ENCODE assay signal across 8 cellular contexts in the genomic region with DNA sequence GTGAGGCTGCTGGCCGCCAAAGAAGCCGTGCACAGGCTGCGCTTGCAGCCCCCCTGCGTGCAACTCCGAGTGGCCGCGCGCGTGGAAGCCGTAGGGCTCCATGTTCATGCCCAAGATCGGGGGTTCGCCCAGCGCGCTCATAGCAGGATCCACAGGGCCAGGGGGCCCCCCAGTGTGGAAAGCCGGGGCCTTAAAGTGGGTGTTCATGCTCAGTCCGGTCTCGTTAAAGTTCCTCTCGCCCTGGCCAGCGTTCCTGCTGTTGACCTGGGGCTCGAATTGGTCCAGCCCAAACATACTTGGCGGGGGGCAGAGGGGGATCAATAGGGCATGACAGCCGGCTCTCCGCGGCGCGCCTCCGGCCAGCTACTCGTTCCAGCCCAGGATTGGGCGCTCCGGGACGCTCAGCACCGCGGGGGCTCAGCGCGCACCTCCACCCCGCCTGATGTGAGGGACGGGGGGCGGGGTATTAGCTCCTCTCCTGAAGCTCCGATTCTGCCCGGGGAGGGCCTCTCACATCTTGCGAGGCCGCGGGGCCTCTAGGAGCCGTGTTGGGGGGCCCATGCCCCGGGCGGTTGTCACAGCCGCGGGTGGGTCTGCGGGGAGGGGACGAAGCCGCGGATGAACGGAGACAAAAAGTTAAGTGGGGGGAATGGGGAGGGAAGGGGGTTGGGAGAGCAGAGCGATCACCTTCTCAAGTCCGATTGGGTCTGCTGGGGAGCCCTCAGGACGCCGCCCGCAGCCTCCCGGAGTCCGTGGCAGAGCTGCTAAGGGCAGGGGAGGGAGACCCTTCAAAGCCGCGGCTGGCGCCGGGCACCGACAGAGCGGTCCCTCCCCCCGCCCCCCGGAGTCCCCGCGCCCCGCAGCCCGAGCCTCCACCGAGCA. TPM values are rescaled to one million over a fixed set of nuclear protein-coding genes. Genes with fewer than 3 reads are reported as not detected.
DNase-seq lines count a peak whose midpoint lies in the region; ATAC-seq lines count a peak whose summit lies in the region.

No MANE protein-coding gene starts in this region.

- H3K9me3 Mint-ChIP-seq in naive thymus-derived CD4-positive, alpha-beta T cell: no peaks in the 10 kb centered on the region

- peaks cover 0 to 8% (median 0%) of the 10 kb centered on the region in 3 experiments for H3K36me3 ChIP-seq in naive thymus-derived CD4-positive, alpha-beta T cell (ENCODE audit: control insufficient read depth in 2 of 3, insufficient read depth in 3 of 3, low read length in 3 of 3)

- peaks cover 5 to 33% (median 12%) of the 10 kb centered on the region in 5 donors for H3K27me3 Mint-ChIP-seq in naive thymus-derived CD4-positive, alpha-beta T cell

- peaks cover 8 to 18% of the 10 kb centered on the region in 2 donors for H3K4me1 ChIP-seq in naive thymus-derived CD4-positive, alpha-beta T cell (ENCODE audit: control insufficient read depth in 2 of 2, insufficient read depth in 2 of 2, low read length in 2 of 2)

- peak overlapping the region; percentile 70 for H3K4me3 ChIP-seq in naive thymus-derived CD4-positive, alpha-beta T cell (ENCODE audit: low read length)

- no peaks in the 10 kb centered on the region for H3K9me3 ChIP-seq in naive thymus-derived CD4-positive, alpha-beta T cell (ENCODE audit: control insufficient read depth in 2 of 3, low read length in 3 of 3)

- CTCF ChIA-PET in naive thymus-derived CD4-positive, alpha-beta T cell (lab: Charles Lee): no interaction called here

- no peak for ATAC-seq in naive thymus-derived CD4-positive, alpha-beta T cell

- no peaks in the 10 kb centered on the region for H3K36me3 Mint-ChIP-seq in naive thymus-derived CD4-positive, alpha-beta T cell

- peaks cover 11 to 30% (median 14%) of the 10 kb centered on the region in 7 donors for H3K4me1 Mint-ChIP-seq in naive thymus-derived CD4-positive, alpha-beta T cell

- no peaks in the 10 kb centered on the region for H3K27me3 ChIP-seq in naive thymus-derived CD4-positive, alpha-beta T cell (ENCODE audit: control insufficient read depth in 2 of 2, insufficient read depth in 2 of 2, low read length in 2 of 2)

- peak overlapping the region in 8 of 10 donors; percentile 32 to 95 (median 78) for H3K4me3 Mint-ChIP-seq in naive thymus-derived CD4-positive, alpha-beta T cell

- intact Hi-C loops in naive thymus-derived CD4-positive, alpha-beta T cell (cut with micrococcal nuclease): loop anchor here (1.0 to 10.0 kb wide), 7 partner anchors 393 to 1318 kb away; a partner anchor contains a TSS

- POLR2A ChIA-PET in naive thymus-derived CD4-positive, alpha-beta T cell (lab: Charles Lee): interaction anchor here (0.6 to 1.3 kb wide), 2 partner anchors 119 to 874 kb away, joined by 3 to 4 read pairs; a partner anchor contains a TSS

- no peak overlapping the region for H3K27ac Mint-ChIP-seq in naive thymus-derived CD4-positive, alpha-beta T cell

- peak overlapping the region; percentile 49 for H3K27ac ChIP-seq in epithelial cell of prostate
- H3K27ac ChIP-seq in naive thymus-derived CD4-positive, alpha-beta T cell (ENCODE audit: low read depth, low read length): no peak overlapping the region

- DNase-seq in AG08396 (ENCODE audit: low spot score) (peak; percentile 57), M059J (ENCODE audit: low read depth) (peak; percentile 42), epithelial cell of prostate (ENCODE audit: low read depth, low spot score) (no peak), SKM-1 (lab: John Stamatoyannopoulos, UW; ENCODE audit: unreplicated experiment) (no peak)
- DNase-seq in naive thymus-derived CD4-positive, alpha-beta T cell: no peak
- DNase-seq in effector CD8-positive, alpha-beta T cell (lab: John Stamatoyannopoulos, UW): no peak
- DNase-seq in activated CD8-positive, alpha-beta memory T cell treated with anti-CD3 and anti-CD28 coated beads, Interleukin-2, amount 50 U/mL, for 4 hours: no peak
- no peak for DNase-seq in activated CD8-positive, alpha-beta memory T cell treated with anti-CD3 and anti-CD28 coated beads, Interleukin-2, amount 50 U/mL, for 48 hours

RNA-seq across cellular contexts. Expression of a gene that starts 1.1 kb away (rescaled TPM):
- 1.2 and 2.8 TPM in 2 replicates for total RNA-seq in M059J (2014; rRNA removed; shearing (Covaris generic))
- 1 to 10 TPM in 2 of 5 experiments, under 1 TPM in 3; 0.16 to 3.8 (median 0.38) TPM for total RNA-seq in naive thymus-derived CD4-positive, alpha-beta T cell
- not detected for polyA plus RNA-seq in naive thymus-derived CD4-positive, alpha-beta T cell

Comparison
In these comparisons a context has a peak if more than half of its experiments do, and no peak if none do; other contexts are left out.
1. DNase-seq: peak in AG08396 (single experiment) and M059J (single experiment); none in epithelial cell of prostate (single experiment), naive thymus-derived CD4-positive, alpha-beta T cell (0 of 9), effector CD8-positive, alpha-beta T cell (single experiment), SKM-1 (single experiment), activated CD8-positive, alpha-beta memory T cell treated with anti-CD3 and anti-CD28 coated beads, Interleukin-2, amount 50 U/mL, for 4 hours (single experiment) and activated CD8-positive, alpha-beta memory T cell treated with anti-CD3 and anti-CD28 coated beads, Interleukin-2, amount 50 U/mL, for 48 hours (single experiment).